8 cellular contexts compared by ENCODE assay signal in genomic region chr1:2314803-2315710, GRCh38.
DNase-seq lines count a peak whose midpoint lies in the region; ATAC-seq, FAIRE-seq and TF ChIP-seq lines count a peak whose summit lies in the region.

No MANE protein-coding gene starts in this region.

- peaks cover 19 to 27% of the 10 kb centered on the region in 2 experiments; a peak in 4 of 5 replicates for H3K27me3 ChIP-seq in K562 (ENCODE audit: control insufficient read depth in 2 of 2, insufficient read depth in 2 of 2, low read length in 2 of 2)

- H3K27ac Mint-ChIP-seq in HFFc6 = no peak overlapping the region

- no peak for FAIRE-seq in K562 (lab: Jason Lieb, UNC)

- ATAC-seq in K562 = peak; percentile 61

- no peak for TF ChIP-seq RAD21 in K562 (CRISPR knock-in tag; conservative IDR thresholded peaks at IDR 0.05 in 1 of 2, IDR thresholded peaks at IDR 0.05 in 1 of 2)

- no peaks in the 10 kb centered on the region for H3K9me1 ChIP-seq in K562 (ENCODE audit: control insufficient read depth, insufficient read depth, low read length)

- POLR2A ChIA-PET in K562 (lab: Yijun Ruan, JAX) = interaction anchor here (0.5 to 0.6 kb wide), 4 partner anchors 40 to 106 kb away, joined by 3 to 4 read pairs (median 3); no protein-coding TSS in a partner anchor

- no peaks in the 10 kb centered on the region for H3K79me2 ChIP-seq in K562 (ENCODE audit: control insufficient read depth, insufficient read depth, low read length)

- no peaks in the 10 kb centered on the region for H4K20me1 ChIP-seq in K562 (replicated peaks; ENCODE audit: control insufficient read depth, insufficient read depth, low read length)

- no TSS peak for BruUV-seq in K562 (replicated peaks; lab: Mats Ljungman, UMichigan)

- H3K4me1 Mint-ChIP-seq in HFFc6 (ENCODE audit: low read depth) = no peaks in the 10 kb centered on the region

- TF ChIP-seq EP300 in K562 (IDR thresholded peaks at IDR 0.05; ENCODE audit: low read length) = no peak

- H3K4me1 ChIP-seq in K562 (replicated peaks in 1 of 2; ENCODE audit: control insufficient read depth in 2 of 2, insufficient read depth in 2 of 2, low read length in 2 of 2) = peaks cover 10 to 88% of the 10 kb centered on the region in 2 experiments; a peak in 4 of 5 replicates

- no peaks in the 10 kb centered on the region for H3K9me3 Mint-ChIP-seq in HFFc6

- 19% methylated on average over 24 of the region's 91 CpGs for WGBS in K562 (ENCODE audit: insufficient coverage, low coverage, missing lambda C conversion rate)

- TF ChIP-seq POLR2A in K562 (conservative IDR thresholded peaks at IDR 0.05) = no peak

- no peak overlapping the region for H3K4me3 Mint-ChIP-seq in HFFc6

- DNase-seq in AG10803 (ENCODE audit: low read depth) = peak; percentile 50
- DNase-seq in HFFc6 = no peak
- peak; percentile 45 for DNase-seq in T-helper 22 cell (ENCODE audit: low read depth)
- DNase-seq in K562 (ENCODE audit: extremely low read depth in 1 of 4, low spot score in 3 of 4) = peak; percentile 62 to 97 (median 96)
- peak; percentile 93 for DNase-seq in iPS-NIHi7 (ENCODE audit: extremely low spot score)
- DNase-seq in stimulated activated CD4-positive, alpha-beta T cell treated with anti-CD3 and anti-CD28 coated beads, Interleukin-2, amount 100 ng/mL, for 48 hours = peak; percentile 45 to 60
- DNase-seq in DMS79 (lab: John Stamatoyannopoulos, UW) = no peak
- no peak for DNase-seq in GF-D8 (lab: John Stamatoyannopoulos, UW)

- in situ Hi-C loops in K562 (cut with MboI) = no loop called here

- H3K36me3 Mint-ChIP-seq in HFFc6 (ENCODE audit: low read depth) = no peaks in the 10 kb centered on the region

- H3K9ac ChIP-seq in K562 (ENCODE audit: insufficient read depth in 1 of 2, low read depth in 2 of 2, low read length in 2 of 2) = peak overlapping the region; percentile 39 to 89; a peak in 3 of 4 replicates

- TF ChIP-seq CTCF in AG10803 (conservative IDR thresholded peaks at IDR 0.05; ENCODE audit: low read length) (peak; percentile 46), HFFc6 (IDR thresholded peaks at IDR 0.05) (peak; percentile 99), K562 (IDR thresholded peaks at IDR 0.05 in 2 of 3, conservative IDR thresholded peaks at IDR 0.05 in 1 of 3; ENCODE audit: insufficient read depth in 2 of 3, low read depth in 1 of 3, low read length in 3 of 3) (peak; percentile 51 to 63 (median 57); a peak in 5 of 6 replicates)

- H3K27me3 Mint-ChIP-seq in HFFc6 (ENCODE audit: insufficient read depth) = no peaks in the 10 kb centered on the region; the same call in 1 of the 2 replicates

- peaks cover 7% of the 10 kb centered on the region; the same call in 1 of the 3 replicates for H3K36me3 ChIP-seq in K562 (ENCODE audit: control insufficient read depth, insufficient read depth, low read length)

- intact Hi-C loops in K562 (cut with micrococcal nuclease) = loop anchor here (5.0 to 10.0 kb wide), 2 partner anchors 60 to 118 kb away; no protein-coding TSS in a partner anchor

- H3K4me2 ChIP-seq in K562 (ENCODE audit: insufficient read depth, low read length) = peak overlapping the region; percentile 54

- CTCF ChIA-PET in K562 (lab: Yijun Ruan, JAX; ENCODE audit: low intra/inter-chr PET ratio) = interaction anchor here (0.6 to 1.7 kb wide), 2 partner anchors 120 to 140 kb away, joined by 4 to 8 read pairs; no protein-coding TSS in a partner anchor

- H3K27ac ChIP-seq in K562 (ENCODE audit: extremely low read depth, low read depth, low read length) = peak overlapping the region; percentile 50; the same call in 1 of the 3 replicates

- H3K4me3 ChIP-seq in AG10803 (ENCODE audit: low read length) = peak overlapping the region; percentile 53
- peak overlapping the region; percentile 27 for H3K4me3 ChIP-seq in K562

- H3K9me3 ChIP-seq in K562 (replicated peaks; ENCODE audit: control insufficient read depth, insufficient read depth, low read depth, low read length) = no peaks in the 10 kb centered on the region

- peak overlapping the region; percentile 71 for H2AFZ ChIP-seq in K562 (ENCODE audit: low read depth, low read length)

TF ChIP-seq in K562, 482 proteins besides CTCF, POLR2A, EP300 and RAD21 (continues in another document):
- TF ChIP-seq MCM3 (IDR thresholded peaks at IDR 0.05) (no peak), HMGXB4 (CRISPR knock-in tag; IDR thresholded peaks at IDR 0.05) (no peak), NRF1 (conservative IDR thresholded peaks at IDR 0.05 in 1 of 2, IDR thresholded peaks at IDR 0.05 in 1 of 2) (no peak), ZNF165 (CRISPR knock-in tag; IDR thresholded peaks at IDR 0.05; ENCODE audit: borderline replicate concordance) (no peak), HNRNPK (IDR thresholded peaks at IDR 0.05; ENCODE audit: low read depth, low read length, poor library complexity, severe bottlenecking) (peak; percentile 64), TRIM25 (IDR thresholded peaks at IDR 0.05; ENCODE audit: borderline replicate concordance) (no peak), ZNF740 (CRISPR knock-in tag; IDR thresholded peaks at IDR 0.05) (peak; percentile 80), ZNF740 (tag; IDR thresholded peaks at IDR 0.05) (peak in 1 of 2 experiments; percentile 72; a peak in 1 of 4 replicates), ZKSCAN8 (CRISPR knock-in tag; IDR thresholded peaks at IDR 0.05) (no peak), HMG20B (CRISPR knock-in tag; IDR thresholded peaks at IDR 0.05) (no peak), HDAC3 (IDR thresholded peaks at IDR 0.05; ENCODE audit: borderline replicate concordance, partially characterized antibody) (no peak), CBFB (CRISPR knock-in tag; IDR thresholded peaks at IDR 0.05) (no peak), SMC3 (conservative IDR thresholded peaks at IDR 0.05; ENCODE audit: insufficient read depth, low read depth, low read length) (0 out of 2 replicates have a peak, but pooled peaks have one; percentile 5), MCM5 (IDR thresholded peaks at IDR 0.05; ENCODE audit: low read depth) (no peak), HMBOX1 (IDR thresholded peaks at IDR 0.05) (no peak), ZBTB8A (IDR thresholded peaks at IDR 0.05; ENCODE audit: partially characterized antibody) (no peak), CREB1 (IDR thresholded peaks at IDR 0.05) (no peak), CREB1 (CRISPR knock-in tag; IDR thresholded peaks at IDR 0.05) (no peak), ZBTB2 (IDR thresholded peaks at IDR 0.05) (no peak; the same call in 1 of the 2 replicates)

Comparison
In these comparisons a context has a peak if more than half of its experiments do, and no peak if none do; other contexts are left out.
1. DNase-seq: peak in AG10803 (single experiment), T-helper 22 cell (single experiment), K562 (4 of 4), iPS-NIHi7 (single experiment) and stimulated activated CD4-positive, alpha-beta T cell treated with anti-CD3 and anti-CD28 coated beads, Interleukin-2, amount 100 ng/mL, for 48 hours (2 of 2); none in HFFc6 (single experiment), DMS79 (single experiment) and GF-D8 (single experiment).
2. CTCF ChIP-seq: peak in every context shown above with its lines; median percentile 99 in HFFc6; 57 in K562; 46 in AG10803.